Comparison of ENCODE assay signal across 11 cellular contexts in genomic region chr15:45129651-45130129, GRCh38. TPM values are rescaled to one million over a fixed set of nuclear protein-coding genes. Genes with fewer than 3 reads are reported as not detected.
DNase-seq lines count a peak whose midpoint lies in the region; ATAC-seq lines count a peak whose summit lies in the region.
"Had no signal": no experiment of that assay in that cellular context is flagged by ENCODE, and none has a peak within 500 bp of the region (broad histone marks: within the 10 kb centered on the region; RNA-seq: fewer than 3 reads in every experiment).

TSS of gene DUOX1 (plus strand) at chr15:45129994. CDS start at chr15:45131967, 1,973 bp downstream.
TSS of gene DUOXA1 (minus strand) at chr15:45129879. CDS start at chr15:45123014, 6,865 bp downstream.

- H3K9me3 Mint-ChIP-seq in activated naive CD4-positive, alpha-beta T cell treated with anti-CD3 and anti-CD28 coated beads for 36 hours, result no peaks in the 10 kb centered on the region

- H3K27me3 Mint-ChIP-seq in activated naive CD4-positive, alpha-beta T cell treated with anti-CD3 and anti-CD28 coated beads for 36 hours (ENCODE audit: low read depth), result peaks cover 52% of the 10 kb centered on the region

- peaks cover 100% of the 10 kb centered on the region for H3K27me3 ChIP-seq in HUES48 (ENCODE audit: control insufficient read depth, insufficient read depth, low read length)

- ATAC-seq in GM18502 (IDR thresholded peaks at IDR 0.05; ENCODE audit: poor library complexity, unreplicated experiment), result no peak
- ATAC-seq: GM12878 had no signal

- peaks cover 5% of the 10 kb centered on the region for H3K4me1 Mint-ChIP-seq in activated naive CD4-positive, alpha-beta T cell treated with anti-CD3 and anti-CD28 coated beads for 36 hours (ENCODE audit: low read depth)

- intact Hi-C loops in activated naive CD4-positive, alpha-beta T cell treated with anti-CD3 and anti-CD28 coated beads for 36 hours (cut with micrococcal nuclease), result no loop called here

- no peak within 1 kb of the TSS for H3K4me3 Mint-ChIP-seq in activated naive CD4-positive, alpha-beta T cell treated with anti-CD3 and anti-CD28 coated beads for 36 hours

- no peaks in the 10 kb centered on the region for H3K9me3 ChIP-seq in HUES48 (ENCODE audit: control insufficient read depth, insufficient read depth, low read length)

- H3K4me3 ChIP-seq in HUES48 (ENCODE audit: low read depth, low read length) (peak within 1 kb of the TSS; percentile 70), iPS-11a (ENCODE audit: low read depth, low read length) (peak within 1 kb of the TSS; percentile 44), skin epidermis (peak within 1 kb of the TSS; percentile 34 to 57 (median 46))
- H3K4me3 ChIP-seq: GM12878 had no signal

- no peaks in the 10 kb centered on the region for H3K36me3 ChIP-seq in HUES48 (ENCODE audit: control insufficient read depth, insufficient read depth, low read length)

- H3K9ac ChIP-seq in HUES48 (ENCODE audit: low read depth, low read length), result no peak within 1 kb of the TSS

- CTCF ChIA-PET in activated naive CD4-positive, alpha-beta T cell treated with anti-CD3 and anti-CD28 coated beads for 36 hours (lab: Charles Lee), result interaction anchor here (4.7 kb wide), 1 partner anchor 12 kb away, joined by 29 read pairs; no protein-coding TSS in a partner anchor

- H3K4me1 ChIP-seq in HUES48 (ENCODE audit: control insufficient read depth, insufficient read depth, low read length), result no peaks in the 10 kb centered on the region

- no peak within 1 kb of the TSS for H3K27ac Mint-ChIP-seq in activated naive CD4-positive, alpha-beta T cell treated with anti-CD3 and anti-CD28 coated beads for 36 hours

- DNase-seq in activated naive CD4-positive, alpha-beta T cell treated with anti-CD3 and anti-CD28 coated beads for 36 hours, result peak; percentile 48
- DNase-seq in GDM1 (lab: John Stamatoyannopoulos, UW), result no peak
- no peak for DNase-seq in NCI-H2081 (lab: John Stamatoyannopoulos, UW)
- no peak for DNase-seq in DMS79 treated with DMSO at 0.1 percent for 48 hours (lab: John Stamatoyannopoulos, UW)

- H3K27ac ChIP-seq in HUES48 (ENCODE audit: low read depth, low read length) (no peak within 1 kb of the TSS), skin epidermis (peak within 1 kb of the TSS; percentile 13 to 86 (median 77))

- H3K36me3 Mint-ChIP-seq in activated naive CD4-positive, alpha-beta T cell treated with anti-CD3 and anti-CD28 coated beads for 36 hours (ENCODE audit: low read depth), result no peaks in the 10 kb centered on the region

RNA-seq across cellular contexts. Expression of gene DUOX1, which starts in this region (rescaled TPM):
- under 1 TPM; 0.17 TPM for total RNA-seq in activated naive CD4-positive, alpha-beta T cell treated with anti-CD3 and anti-CD28 coated beads for 36 hours

RNA-seq across cellular contexts. Expression of gene DUOXA1, which starts in this region (rescaled TPM):
- total RNA-seq in activated naive CD4-positive, alpha-beta T cell treated with anti-CD3 and anti-CD28 coated beads for 36 hours, result not detected
- total RNA-seq: activated CD8-positive, alpha-beta memory T cell treated with anti-CD3 and anti-CD28 coated beads for 36 hours; LHCN-M2 had no signal

Comparison
In these comparisons a context has a peak if more than half of its experiments do, and no peak if none do; other contexts are left out.
1. Peak in DNase-seq in activated naive CD4-positive, alpha-beta T cell treated with anti-CD3 and anti-CD28 coated beads for 36 hours; RNA of the genes that start here not detected or under 1 TPM.